Comparison of ENCODE assay signal across 31 cellular contexts in genomic region chr1:214559079-214559478, GRCh38.
"Had no signal": no experiment of that assay in that cellular context is flagged by ENCODE, and none has a peak within 500 bp of the region (broad histone marks: within the 10 kb centered on the region; RNA-seq: fewer than 3 reads in every experiment).

No MANE protein-coding gene starts in this region.

- FAIRE-seq: islet of Langerhans had no signal

- ATAC-seq: activated CD4-positive, CD25-positive, alpha-beta regulatory T cell treated with anti-CD3 and anti-CD28 coated beads, Interleukin-2, amount 50 U/mL, for 24 hours; activated naive CD8-positive, alpha-beta T cell treated with anti-CD3 and anti-CD28 coated beads, Interleukin-2, amount 50 U/mL, for 24 hours; heart right ventricle; sciatic nerve had no signal

- H3K4me1 Mint-ChIP-seq: activated naive CD4-positive, alpha-beta T cell treated with anti-CD3 and anti-CD28 coated beads, Interleukin-2, amount 50 U/mL, for 24 hours had no signal

- DNase-seq: activated CD4-positive, alpha-beta memory T cell treated with anti-CD3 and anti-CD28 coated beads for 36 hours; activated CD4-positive, alpha-beta T cell treated with anti-CD3 and anti-CD28 coated beads for 48 hours; activated CD8-positive, alpha-beta memory T cell treated with anti-CD3 and anti-CD28 coated beads, Interleukin-2, amount 50 U/mL, for 48 hours; activated gamma-delta T cell; activated naive CD8-positive, alpha-beta T cell treated with anti-CD3 and anti-CD28 coated beads, Interleukin-2, amount 50 U/mL, for 24 hours; activated T-cell treated with anti-CD3 and anti-CD28 coated beads, Interleukin-2, amount 50 U/mL, for 24 hours; amygdala; central memory CD4-positive, alpha-beta T cell; foreskin melanocyte; heart right ventricle; left ventricle myocardium inferior; ovary; retina; stimulated activated CD4-positive, alpha-beta T cell treated with anti-CD3 and anti-CD28 coated beads, Interleukin-15, amount 100 ng/mL, for 24 hours; stimulated activated CD4-positive, alpha-beta T cell treated with anti-CD3 and anti-CD28 coated beads, Interleukin-2, amount 100 ng/mL, for 24 hours; stimulated activated naive CD4-positive, alpha-beta T cell; SW 1271; T1000; WERI-Rb-1 had no signal

- H3K27ac Mint-ChIP-seq: activated CD4-positive, alpha-beta memory T cell treated with anti-CD3 and anti-CD28 coated beads for 36 hours; activated naive CD4-positive, alpha-beta T cell treated with anti-CD3 and anti-CD28 coated beads, Interleukin-2, amount 50 U/mL, for 24 hours; activated naive CD8-positive, alpha-beta T cell treated with anti-CD3 and anti-CD28 coated beads, Interleukin-2, amount 50 U/mL, for 24 hours; activated T-cell treated with anti-CD3 and anti-CD28 coated beads, Interleukin-2, amount 50 U/mL, for 24 hours; dendritic cell treated with granulocyte-macrophage colony-stimulating factor and Interleukin-4, amounts not matched to agents 40 ng/mL and 50 ng/mL, for 4 days; T-helper 1 cell treated with Interleukin-12 subunit alpha and Interleukin-12 subunit beta and Interleukin-4 antibody, amounts not matched to agents 30 μg/mL and 1 μg/mL, for 36 hours had no signal

- H3K4me1 ChIP-seq: breast epithelium, esophagus muscularis mucosa, left ventricle myocardium inferior, prostate gland, tibial nerve had no signal

- H3K36me3 ChIP-seq: breast epithelium, esophagus muscularis mucosa, heart right ventricle, left ventricle myocardium inferior, neutrophil, ovary, prostate gland, tibial nerve, WERI-Rb-1 had no signal

- H3K27me3 ChIP-seq: breast epithelium, esophagus muscularis mucosa, heart right ventricle, ovary, tibial nerve had no signal

- H3K4me3 ChIP-seq: breast epithelium, esophagus muscularis mucosa, heart right ventricle, left ventricle myocardium inferior, ovary, prostate gland, tibial nerve had no signal

- H3K4me3 Mint-ChIP-seq: activated CD4-positive, alpha-beta memory T cell treated with anti-CD3 and anti-CD28 coated beads for 36 hours; activated naive CD4-positive, alpha-beta T cell treated with anti-CD3 and anti-CD28 coated beads, Interleukin-2, amount 50 U/mL, for 24 hours; activated naive CD8-positive, alpha-beta T cell treated with anti-CD3 and anti-CD28 coated beads, Interleukin-2, amount 50 U/mL, for 24 hours; activated T-cell treated with anti-CD3 and anti-CD28 coated beads, Interleukin-2, amount 50 U/mL, for 24 hours; dendritic cell treated with granulocyte-macrophage colony-stimulating factor and Interleukin-4, amounts not matched to agents 40 ng/mL and 50 ng/mL, for 4 days; nephron; T-helper 1 cell treated with Interleukin-12 subunit alpha and Interleukin-12 subunit beta and Interleukin-4 antibody, amounts not matched to agents 30 μg/mL and 1 μg/mL, for 36 hours had no signal

- H3K9me3 ChIP-seq: breast epithelium, esophagus muscularis mucosa, heart right ventricle, left ventricle myocardium inferior, neutrophil, ovary, prostate gland, tibial nerve had no signal

- H3K9me3 Mint-ChIP-seq: activated CD4-positive, alpha-beta memory T cell treated with anti-CD3 and anti-CD28 coated beads for 36 hours; activated naive CD4-positive, alpha-beta T cell treated with anti-CD3 and anti-CD28 coated beads, Interleukin-2, amount 50 U/mL, for 24 hours; activated naive CD8-positive, alpha-beta T cell treated with anti-CD3 and anti-CD28 coated beads, Interleukin-2, amount 50 U/mL, for 24 hours; activated T-cell treated with anti-CD3 and anti-CD28 coated beads, Interleukin-2, amount 50 U/mL, for 24 hours; dendritic cell treated with granulocyte-macrophage colony-stimulating factor and Interleukin-4, amounts not matched to agents 40 ng/mL and 50 ng/mL, for 4 days; nephron; T-helper 1 cell treated with Interleukin-12 subunit alpha and Interleukin-12 subunit beta and Interleukin-4 antibody, amounts not matched to agents 30 μg/mL and 1 μg/mL, for 36 hours had no signal

- H3K36me3 Mint-ChIP-seq: activated CD4-positive, alpha-beta memory T cell treated with anti-CD3 and anti-CD28 coated beads for 36 hours; activated naive CD4-positive, alpha-beta T cell treated with anti-CD3 and anti-CD28 coated beads, Interleukin-2, amount 50 U/mL, for 24 hours had no signal

- H3K27ac ChIP-seq: breast epithelium, esophagus muscularis mucosa, heart right ventricle, left ventricle myocardium inferior, neutrophil, ovary, prostate gland, tibial nerve, WERI-Rb-1 had no signal
